Comparison of ENCODE assay signal across 16 cellular contexts in the genomic region with DNA sequence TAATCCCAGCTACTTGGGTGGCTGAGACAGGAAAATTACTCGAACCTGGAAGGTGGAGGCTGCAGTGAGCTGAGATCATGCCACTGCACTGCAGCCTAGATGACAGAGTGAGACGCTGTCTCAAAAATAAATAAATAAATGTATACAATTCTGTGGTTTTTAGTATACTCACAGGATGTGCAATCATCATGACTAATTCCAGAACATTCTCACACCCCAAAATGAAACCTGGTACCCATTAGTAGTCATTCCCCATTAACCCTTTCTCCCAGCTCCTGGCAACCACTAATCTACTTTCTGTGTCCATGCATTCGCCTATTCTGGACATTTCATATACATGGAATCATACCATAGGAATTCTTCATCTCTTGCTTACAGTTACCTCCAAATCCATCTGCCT. TPM values are rescaled to one million over a fixed set of nuclear protein-coding genes. Genes with fewer than 3 reads are reported as not detected.
A peak's percentile ranks its signal among the peaks of the same experiment; 100 is the strongest.
DNase-seq lines count a peak whose midpoint lies in the region; ATAC-seq and TF ChIP-seq lines count a peak whose summit lies in the region.
"Had no signal": no experiment of that assay in that cellular context is flagged by ENCODE, and none has a peak within 500 bp of the region (broad histone marks: within the 10 kb centered on the region; RNA-seq: fewer than 3 reads in every experiment).

No MANE protein-coding gene starts in this region.

- peaks cover 0 to 24% (median 0%) of the 10 kb centered on the region in 6 donors for H3K36me3 ChIP-seq in spleen
- H3K36me3 ChIP-seq: gastroesophageal sphincter, neutrophil had no signal

- WGBS in spleen, 5 donors: 73 to 86% (median 79%) methylated on average over 3 of the region's 3 CpGs

- H3K4me1 ChIP-seq in spleen: peaks cover 0 to 79% (median 24%) of the 10 kb centered on the region in 6 donors

- intact Hi-C loops in spleen (cut with DNase I; ENCODE audit: low total_unique reads): no loop called here

- no peak overlapping the region for H3K4me3 ChIP-seq in spleen
- H3K4me3 ChIP-seq: gastroesophageal sphincter had no signal

- CTCF ChIA-PET in activated CD8-positive, alpha-beta memory T cell treated with anti-CD3 and anti-CD28 coated beads, Interleukin-2, amount 10 ng/mL, durations not matched to agents 7 days and 5 days (lab: Charles Lee): no interaction called here
- CTCF ChIA-PET in HEK293T (lab: Yijun Ruan, JAX): no interaction called here

- POLR2A ChIA-PET in HEK293T (lab: Yijun Ruan, JAX): no interaction called here

- peak; percentile 80 for ATAC-seq in activated CD8-positive, alpha-beta memory T cell treated with anti-CD3 and anti-CD28 coated beads, Interleukin-2, amount 10 ng/mL, durations not matched to agents 7 days and 5 days
- ATAC-seq in HG02885 (IDR thresholded peaks at IDR 0.05; ENCODE audit: poor library complexity, unreplicated experiment): peak; percentile 73
- ATAC-seq: gastroesophageal sphincter, HCT116 had no signal

- H3K27me3 Mint-ChIP-seq in activated CD8-positive, alpha-beta memory T cell treated with anti-CD3 and anti-CD28 coated beads, Interleukin-2, amount 10 ng/mL, durations not matched to agents 7 days and 5 days: no peaks in the 10 kb centered on the region
- H3K27me3 Mint-ChIP-seq: stimulated activated naive B cell treated with anti-CD40 and anti-IgM and Interleukin-4, amounts not matched to agents 10 μg/mL and 1 μg/mL and 100 μg/mL, for 72 hours had no signal

- no peak overlapping the region for H3K27ac Mint-ChIP-seq in activated CD8-positive, alpha-beta memory T cell treated with anti-CD3 and anti-CD28 coated beads, Interleukin-2, amount 10 ng/mL, durations not matched to agents 7 days and 5 days
- H3K27ac Mint-ChIP-seq: stimulated activated naive B cell treated with anti-CD40 and anti-IgM and Interleukin-4, amounts not matched to agents 10 μg/mL and 1 μg/mL and 100 μg/mL, for 72 hours had no signal

- no peak for TF ChIP-seq CTCF in spleen (IDR thresholded peaks at IDR 0.05 in 8 of 11, conservative IDR thresholded peaks at IDR 0.05 in 3 of 11)

- H3K4me1 Mint-ChIP-seq in activated CD8-positive, alpha-beta memory T cell treated with anti-CD3 and anti-CD28 coated beads, Interleukin-2, amount 10 ng/mL, durations not matched to agents 7 days and 5 days: peaks cover 19% of the 10 kb centered on the region

- H3K36me3 Mint-ChIP-seq in activated CD8-positive, alpha-beta memory T cell treated with anti-CD3 and anti-CD28 coated beads, Interleukin-2, amount 10 ng/mL, durations not matched to agents 7 days and 5 days: peaks cover 14% of the 10 kb centered on the region

- no peak for TF ChIP-seq POLR2A in spleen (IDR thresholded peaks at IDR 0.05)

- H3K27me3 ChIP-seq in spleen (replicated peaks in 1 of 7): no peaks in the 10 kb centered on the region
- H3K27me3 ChIP-seq: gastroesophageal sphincter, neutrophil had no signal

- no peaks in the 10 kb centered on the region for H3K9me3 Mint-ChIP-seq in activated CD8-positive, alpha-beta memory T cell treated with anti-CD3 and anti-CD28 coated beads, Interleukin-2, amount 10 ng/mL, durations not matched to agents 7 days and 5 days (ENCODE audit: low read depth)
- H3K9me3 Mint-ChIP-seq: stimulated activated naive B cell treated with anti-CD40 and anti-IgM and Interleukin-4, amounts not matched to agents 10 μg/mL and 1 μg/mL and 100 μg/mL, for 72 hours had no signal

- H3K9me3 ChIP-seq in spleen: no peaks in the 10 kb centered on the region
- H3K9me3 ChIP-seq: gastroesophageal sphincter, neutrophil had no signal

- peak overlapping the region in 7 of 8 donors; percentile 34 to 83 (median 72) for H3K27ac ChIP-seq in spleen
- H3K27ac ChIP-seq: gastroesophageal sphincter, neutrophil had no signal

- H3K4me3 Mint-ChIP-seq in activated CD8-positive, alpha-beta memory T cell treated with anti-CD3 and anti-CD28 coated beads, Interleukin-2, amount 10 ng/mL, durations not matched to agents 7 days and 5 days: no peak overlapping the region
- H3K4me3 Mint-ChIP-seq: stimulated activated naive B cell treated with anti-CD40 and anti-IgM and Interleukin-4, amounts not matched to agents 10 μg/mL and 1 μg/mL and 100 μg/mL, for 72 hours had no signal

- DNase-seq in activated CD8-positive, alpha-beta memory T cell treated with anti-CD3 and anti-CD28 coated beads, Interleukin-2, amount 10 ng/mL, durations not matched to agents 7 days and 5 days: no peak
- no peak for DNase-seq in activated CD8-positive, alpha-beta memory T cell treated with anti-CD3 and anti-CD28 coated beads for 24 hours
- DNase-seq in SW480 (ENCODE audit: low spot score): peak; percentile 25
- no peak for DNase-seq in spleen
- DNase-seq in stimulated activated CD4-positive, alpha-beta T cell treated with anti-CD3 and anti-CD28 coated beads, Interleukin-1b, Interleukin-23, amount 100 ng/mL, for 48 hours: no peak
- DNase-seq in HEK293T (ENCODE audit: extremely low spot score): no peak
- no peak for DNase-seq in HPDE6-E6E7 (ENCODE audit: extremely low spot score)
- DNase-seq: ACHN; activated effector memory CD4-positive, alpha-beta T cell treated with Interleukin-2 at 50 U/mL for 16 hours; central memory CD4-positive, alpha-beta T cell; NCI-H2171 treated with DMSO at 0.1 percent for 48 hours; stimulated activated naive B cell treated with anti-CD40 and anti-IgM and Interleukin-4, amounts not matched to agents 10 μg/mL and 1 μg/mL and 100 μg/mL, for 72 hours had no signal

TF ChIP-seq in HEK293T, 16 proteins besides CTCF, POLR2A, EP300 and RAD21:
- TF ChIP-seq SUZ12 (IDR thresholded peaks at IDR 0.05): no peak
- TF ChIP-seq, protein P1, sequence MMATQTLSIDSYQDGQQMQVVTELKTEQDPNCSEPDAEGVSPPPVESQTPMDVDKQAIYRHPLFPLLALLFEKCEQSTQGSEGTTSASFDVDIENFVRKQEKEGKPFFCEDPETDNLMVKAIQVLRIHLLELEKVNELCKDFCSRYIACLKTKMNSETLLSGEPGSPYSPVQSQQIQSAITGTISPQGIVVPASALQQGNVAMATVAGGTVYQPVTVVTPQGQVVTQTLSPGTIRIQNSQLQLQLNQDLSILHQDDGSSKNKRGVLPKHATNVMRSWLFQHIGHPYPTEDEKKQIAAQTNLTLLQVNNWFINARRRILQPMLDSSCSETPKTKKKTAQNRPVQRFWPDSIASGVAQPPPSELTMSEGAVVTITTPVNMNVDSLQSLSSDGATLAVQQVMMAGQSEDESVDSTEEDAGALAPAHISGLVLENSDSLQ (IDR thresholded peaks at IDR 0.05): no peak
- no peak for TF ChIP-seq ELF4 (IDR thresholded peaks at IDR 0.05)
- no peak for TF ChIP-seq TARDBP (IDR thresholded peaks at IDR 0.05)
- TF ChIP-seq FOXA1 (IDR thresholded peaks at IDR 0.05): no peak
- no peak for TF ChIP-seq BHLHE40 (IDR thresholded peaks at IDR 0.05; ENCODE audit: borderline replicate concordance)
- no peak for TF ChIP-seq HDGF (IDR thresholded peaks at IDR 0.05; ENCODE audit: borderline replicate concordance)
- TF ChIP-seq L3MBTL2 (conservative IDR thresholded peaks at IDR 0.05): no peak
- no peak for TF ChIP-seq ZNF384 (IDR thresholded peaks at IDR 0.05)
- no peak for TF ChIP-seq NFRKB (IDR thresholded peaks at IDR 0.05)
- TF ChIP-seq FOXM1 (IDR thresholded peaks at IDR 0.05; ENCODE audit: borderline replicate concordance): no peak
- no peak for TF ChIP-seq LEF1 (IDR thresholded peaks at IDR 0.05; ENCODE audit: borderline replicate concordance)
- no peak for TF ChIP-seq CTBP1 (IDR thresholded peaks at IDR 0.05; ENCODE audit: borderline replicate concordance)

RNA-seq across cellular contexts. Expression of a gene that starts 44.5 kb away (rescaled TPM):
- 10 to 100 TPM; 38.1 to 47.9 TPM for total RNA-seq in activated CD8-positive, alpha-beta memory T cell treated with anti-CD3 and anti-CD28 coated beads, Interleukin-2, amount 10 ng/mL, durations not matched to agents 7 days and 5 days
- total RNA-seq in spleen: 100 to 1,000 TPM in 4 of 7 donors, 10 to 100 TPM in 3; 73.5 to 111 (median 104) TPM
- 10 to 100 TPM; 18.9 to 50.0 (median 30.5) TPM for polyA plus RNA-seq in spleen
